27 cellular contexts compared by ENCODE assay signal in genomic region chr10:91311601-91312000, GRCh38.
"Had no signal": no experiment of that assay in that cellular context is flagged by ENCODE, and none has a peak within 500 bp of the region (broad histone marks: within the 10 kb centered on the region; RNA-seq: fewer than 3 reads in every experiment).

No MANE protein-coding gene starts in this region.

- H3K27ac ChIP-seq: adrenal gland, Peyer's patch, RWPE1, WERI-Rb-1 had no signal

- H3K4me1 ChIP-seq: adrenal gland, Peyer's patch had no signal

- H3K9me3 ChIP-seq: adrenal gland, Peyer's patch had no signal

- H3K4me3 ChIP-seq: adrenal gland, K562, Peyer's patch had no signal

- H3K36me3 ChIP-seq: adrenal gland, Peyer's patch, WERI-Rb-1 had no signal

- DNase-seq: activated CD4-positive, alpha-beta memory T cell treated with anti-CD3 and anti-CD28 coated beads, Interleukin-2, amount 10 ng/mL, durations not matched to agents 7 days and 5 days; activated CD4-positive, alpha-beta T cell treated with anti-CD3 and anti-CD28 coated beads for 36 hours; activated CD4-positive, alpha-beta T cell treated with anti-CD3 and anti-CD28 coated beads, Interleukin-2, amount 50 U/mL, for 1 hour; activated gamma-delta T cell treated with Interleukin-2 at 50 U/mL for 16 hours; activated naive CD4-positive, alpha-beta T cell treated with anti-CD3 and anti-CD28 coated beads, Interleukin-2, amount 10 ng/mL, durations not matched to agents 7 days and 5 days; activated naive CD8-positive, alpha-beta T cell treated with anti-CD3 and anti-CD28 coated beads for 36 hours; activated T-cell treated with anti-CD3 and anti-CD28 coated beads for 4 hours; activated T-cell treated with anti-CD3 and anti-CD28 coated beads, Interleukin-2, amount 50 U/mL, for 72 hours; adrenal gland; anterior cingulate cortex; Karpas-422; MM.1S; NCI-H1105; NCI-H1436; NCI-H1694 treated with DMSO at 0.1 percent for 48 hours; NCI-H2029 treated with DMSO at 0.1 percent for 48 hours; NCI-H345; NCI-H510A; NCI-H526 treated with DMSO at 0.1 percent for 48 hours; NCI-H82; NK-92 treated with Interleukin-12 subunit alpha and Interleukin-12 subunit beta, amount 100 ng/mL, for 24 hours; Peyer's patch; Right ventricle myocardium superior; T-helper 1 cell; WERI-Rb-1 had no signal

- H3K27me3 ChIP-seq: adrenal gland, Peyer's patch had no signal

- ATAC-seq: activated CD4-positive, alpha-beta T cell treated with anti-CD3 and anti-CD28 coated beads for 36 hours; activated T-cell treated with anti-CD3 and anti-CD28 coated beads, Interleukin-2, amount 50 U/mL, for 72 hours had no signal
